Comparison of ENCODE assay signal across 17 cellular contexts in the genomic region with DNA sequence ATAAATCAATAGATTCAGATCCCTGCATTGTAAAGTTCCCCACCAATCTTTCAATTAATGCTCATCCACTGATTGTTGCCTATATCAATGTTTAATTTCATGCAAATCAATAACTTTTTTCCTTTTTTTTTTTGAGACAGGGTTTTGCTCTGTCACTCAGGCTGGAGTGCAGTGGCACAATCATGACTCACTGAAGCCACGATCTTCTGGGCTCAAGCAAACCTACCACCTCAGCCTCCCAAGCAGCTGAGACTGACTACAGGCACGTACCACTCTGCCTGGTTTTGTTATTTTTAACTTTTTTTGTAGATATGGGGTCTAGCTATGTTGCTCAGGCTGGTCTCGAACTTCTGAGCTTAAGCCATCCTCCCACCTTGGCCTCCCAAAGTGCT. TPM values are rescaled to one million over a fixed set of nuclear protein-coding genes. Genes with fewer than 3 reads are reported as not detected.
A peak's percentile ranks its signal among the peaks of the same experiment; 100 is the strongest.
DNase-seq lines count a peak whose midpoint lies in the region; ATAC-seq, FAIRE-seq and TF ChIP-seq lines count a peak whose summit lies in the region.
"Had no signal": no experiment of that assay in that cellular context is flagged by ENCODE, and none has a peak within 500 bp of the region (broad histone marks: within the 10 kb centered on the region; RNA-seq: fewer than 3 reads in every experiment).

No MANE protein-coding gene starts in this region.

- no peak for TF ChIP-seq POLR2A in uterus (IDR thresholded peaks at IDR 0.05)

- no peak for FAIRE-seq in astrocyte (lab: Jason Lieb, UNC)

- no peaks in the 10 kb centered on the region for H3K79me2 ChIP-seq in astrocyte (ENCODE audit: insufficient read depth, low read length)
- no peaks in the 10 kb centered on the region for H3K79me2 ChIP-seq in osteoblast (ENCODE audit: insufficient read depth, low read length)

- no peak for DNase-seq in activated CD4-positive, CD25-positive, alpha-beta regulatory T cell treated with anti-CD3 and anti-CD28 coated beads, Interleukin-2, amount 50 U/mL, for 72 hours
- peak; percentile 64 for DNase-seq in RPMI7951 (ENCODE audit: low read depth)
- DNase-seq in astrocyte (ENCODE audit: low read depth): no peak
- DNase-seq in osteoblast (ENCODE audit: insufficient read length, low spot score, missing footprints): no peak
- DNase-seq in amygdala (lab: John Stamatoyannopoulos, UW): no peak
- DNase-seq in uterus: no peak
- DNase-seq: central memory CD4-positive, alpha-beta T cell; GOT3; NCI-H1694 treated with DMSO at 0.1 percent for 48 hours; SW 1271; upper lobe of left lung had no signal

- H3K27ac ChIP-seq in astrocyte (ENCODE audit: low read depth, low read length): no peak overlapping the region
- H3K27ac ChIP-seq in osteoblast (ENCODE audit: low read depth, low read length): peak overlapping the region; percentile 1
- H3K27ac ChIP-seq in uterus: no peak overlapping the region
- H3K27ac ChIP-seq: esophagus muscularis mucosa, right atrium auricular region, upper lobe of left lung had no signal

- H4K20me1 ChIP-seq in astrocyte (ENCODE audit: insufficient read depth, low read length) (no peaks in the 10 kb centered on the region), osteoblast (ENCODE audit: insufficient read depth, low read length) (no peaks in the 10 kb centered on the region)

- peak overlapping the region; percentile 18 for H3K4me3 Mint-ChIP-seq in astrocyte (ENCODE audit: unreplicated experiment)

- TF ChIP-seq CTCF in astrocyte (IDR thresholded peaks at IDR 0.05; ENCODE audit: insufficient read depth, low read depth, low read length): no peak
- no peak for TF ChIP-seq CTCF in osteoblast (IDR thresholded peaks at IDR 0.05; ENCODE audit: extremely low read depth, low read depth, low read length)
- no peak for TF ChIP-seq CTCF in uterus (IDR thresholded peaks at IDR 0.05)

- peaks cover 17% of the 10 kb centered on the region for H3K36me3 Mint-ChIP-seq in astrocyte (ENCODE audit: low read depth, unreplicated experiment)

- H3K9me3 Mint-ChIP-seq in astrocyte (ENCODE audit: unreplicated experiment): peaks cover 2% of the 10 kb centered on the region

- no peaks in the 10 kb centered on the region for H3K27me3 Mint-ChIP-seq in astrocyte (ENCODE audit: low read depth, unreplicated experiment)

- H3K36me3 ChIP-seq in astrocyte (ENCODE audit: insufficient read depth, low read length) (no peaks in the 10 kb centered on the region), osteoblast (ENCODE audit: insufficient read depth, low read length) (peaks cover 15% of the 10 kb centered on the region), uterus (no peaks in the 10 kb centered on the region)
- H3K36me3 ChIP-seq: right atrium auricular region had no signal

- intact Hi-C loops in uterus (cut with DNase I; ENCODE audit: low total_unique reads): no loop called here

- no peak overlapping the region for H2AFZ ChIP-seq in astrocyte (ENCODE audit: low read depth, low read length)
- H2AFZ ChIP-seq in osteoblast (ENCODE audit: low read length): no peak overlapping the region

- H3K4me3 ChIP-seq in astrocyte (ENCODE audit: insufficient read depth, low read depth, low read length): no peak overlapping the region
- no peak overlapping the region for H3K4me3 ChIP-seq in osteoblast (ENCODE audit: insufficient read depth, low read length)
- H3K4me3 ChIP-seq in uterus: no peak overlapping the region
- H3K4me3 ChIP-seq: esophagus muscularis mucosa, right atrium auricular region, upper lobe of left lung had no signal

- H3K4me2 ChIP-seq in astrocyte (ENCODE audit: low read length) (no peak overlapping the region), osteoblast (ENCODE audit: insufficient read depth, low read length) (no peak overlapping the region)

- peaks cover 13% of the 10 kb centered on the region for H3K4me1 Mint-ChIP-seq in astrocyte (ENCODE audit: low read depth, unreplicated experiment)

- peak; percentile 55 to 77 for ATAC-seq in activated CD4-positive, CD25-positive, alpha-beta regulatory T cell treated with anti-CD3 and anti-CD28 coated beads, Interleukin-2, amount 50 U/mL, for 24 hours
- no peak for ATAC-seq in GM21723 (IDR thresholded peaks at IDR 0.05; ENCODE audit: unreplicated experiment)

- no peak overlapping the region for H3K9ac ChIP-seq in astrocyte (ENCODE audit: low read length)

- H3K27me3 ChIP-seq in astrocyte (ENCODE audit: insufficient read depth, low read length) (no peaks in the 10 kb centered on the region), osteoblast (ENCODE audit: insufficient read depth, low read length) (no peaks in the 10 kb centered on the region), uterus (no peaks in the 10 kb centered on the region)
- H3K27me3 ChIP-seq: esophagus muscularis mucosa, right atrium auricular region, upper lobe of left lung had no signal

- H3K9me3 ChIP-seq in astrocyte (ENCODE audit: insufficient read depth, low read depth, low read length) (no peaks in the 10 kb centered on the region), osteoblast (ENCODE audit: low read depth, low read length) (no peaks in the 10 kb centered on the region), uterus (no peaks in the 10 kb centered on the region)
- H3K9me3 ChIP-seq: esophagus muscularis mucosa, right atrium auricular region, upper lobe of left lung had no signal

- H3K27ac Mint-ChIP-seq in astrocyte (ENCODE audit: unreplicated experiment): peak overlapping the region; percentile 88

- no peaks in the 10 kb centered on the region for H3K4me1 ChIP-seq in astrocyte (ENCODE audit: insufficient read depth, low read length)
- H3K4me1 ChIP-seq in osteoblast (ENCODE audit: insufficient read depth, low read length): peaks cover 6% of the 10 kb centered on the region
- no peaks in the 10 kb centered on the region for H3K4me1 ChIP-seq in uterus
- H3K4me1 ChIP-seq: right atrium auricular region, upper lobe of left lung had no signal

RNA-seq across cellular contexts. Expression of gene DIO1, which starts 25.7 kb away (rescaled TPM):
- total RNA-seq in RPMI7951 (2014; rRNA removed; shearing (Covaris generic)): 0.39 TPM in 1 of 2 replicates, not detected in the other
- not detected in 2 replicates for total RNA-seq in astrocyte
- not detected in 2 replicates for total RNA-seq in osteoblast
- 1 to 10 TPM in 1 of 4 donors, not detected in 3; 2.1 TPM for total RNA-seq in uterus
- total RNA-seq: A172, esophagus muscularis mucosa, HT-29, right atrium auricular region had no signal

RNA-seq across cellular contexts. Expression of gene IFT25, which starts 25.8 kb away (rescaled TPM):
- 100 and 107 TPM in 2 replicates for total RNA-seq in RPMI7951 (2014; rRNA removed; shearing (Covaris generic))
- total RNA-seq in astrocyte (25.7 and 29.4 TPM in 2 replicates), osteoblast (21.7 and 22.7 TPM in 2 replicates), uterus (10 to 100 TPM in 3 of 4 donors, 1 to 10 TPM in 1; 1.3 to 40.6 (median 28.7) TPM)

RNA-seq across cellular contexts. Expression of gene LRRC42, which starts 26.5 kb away (rescaled TPM):
- 51.3 and 57.8 TPM in 2 replicates for total RNA-seq in RPMI7951 (2014; rRNA removed; shearing (Covaris generic))
- 51.1 and 54.6 TPM in 2 replicates for total RNA-seq in astrocyte
- total RNA-seq in osteoblast: 38.7 and 43.9 TPM in 2 replicates
- total RNA-seq in uterus: 10 to 100 TPM in 3 of 4 donors, under 1 TPM in 1; 0.51 to 30.7 (median 25.1) TPM

RNA-seq across cellular contexts. Expression of gene YIPF1, which starts 30.1 kb away (rescaled TPM):
- 29.0 and 32.3 TPM in 2 replicates for total RNA-seq in RPMI7951 (2014; rRNA removed; shearing (Covaris generic))
- total RNA-seq in astrocyte (27.1 and 27.5 TPM in 2 replicates), osteoblast (22.4 and 23.2 TPM in 2 replicates), uterus (10 to 100 TPM in 3 of 4 donors, 1 to 10 TPM in 1; 6.7 to 25.9 (median 14.8) TPM)
